ENCODE assay signal across 11 cellular contexts in genomic region chr1:211581521-211581920, GRCh38. TPM values are rescaled to one million over a fixed set of nuclear protein-coding genes. Genes with fewer than 3 reads are reported as not detected.
DNase-seq lines count a peak whose midpoint lies in the region; ATAC-seq and TF ChIP-seq lines count a peak whose summit lies in the region.
"Had no signal": no experiment of that assay in that cellular context is flagged by ENCODE, and none has a peak within 500 bp of the region (broad histone marks: within the 10 kb centered on the region; RNA-seq: fewer than 3 reads in every experiment).

No MANE protein-coding gene starts in this region.

- in situ Hi-C loops in GM23248 (cut with MboI) = no loop called here

- H3K9ac ChIP-seq in GM23248 = peak overlapping the region; percentile 54
- H3K9ac ChIP-seq in smooth muscle cell (ENCODE audit: low read depth) = no peak overlapping the region

- intact Hi-C loops in left ventricle myocardium inferior (cut with micrococcal nuclease) = no loop called here
- intact Hi-C loops in thyroid gland (cut with DNase I) = no loop called here

- peak; percentile 92 for DNase-seq in GM23248
- DNase-seq in activated naive CD8-positive, alpha-beta T cell treated with anti-CD3 and anti-CD28 coated beads, Interleukin-2, amount 50 U/mL, for 24 hours = no peak
- DNase-seq in left ventricle myocardium inferior = no peak
- no peak for DNase-seq in smooth muscle cell (lab: John Stamatoyannopoulos, UW; ENCODE audit: unreplicated experiment)
- DNase-seq in NCI-H146 treated with DMSO at 0.1 percent for 48 hours (lab: John Stamatoyannopoulos, UW; ENCODE audit: unreplicated experiment) = no peak
- no peak for DNase-seq in putamen (ENCODE audit: low spot score)
- no peak for DNase-seq in thyroid gland
- DNase-seq: naive thymus-derived CD4-positive, alpha-beta T cell; NCI-H774 had no signal

- no peaks in the 10 kb centered on the region for H3K36me3 Mint-ChIP-seq in activated naive CD8-positive, alpha-beta T cell treated with anti-CD3 and anti-CD28 coated beads, Interleukin-2, amount 50 U/mL, for 24 hours (ENCODE audit: low read depth)
- H3K36me3 Mint-ChIP-seq: activated naive CD4-positive, alpha-beta T cell treated with anti-CD3 and anti-CD28 coated beads, Interleukin-2, amount 50 U/mL, for 24 hours; naive thymus-derived CD4-positive, alpha-beta T cell had no signal

- H3K27ac Mint-ChIP-seq in activated naive CD8-positive, alpha-beta T cell treated with anti-CD3 and anti-CD28 coated beads, Interleukin-2, amount 50 U/mL, for 24 hours = peak overlapping the region; percentile 8
- H3K27ac Mint-ChIP-seq: activated naive CD4-positive, alpha-beta T cell treated with anti-CD3 and anti-CD28 coated beads, Interleukin-2, amount 50 U/mL, for 24 hours had no signal

- H3K27me3 Mint-ChIP-seq in activated naive CD8-positive, alpha-beta T cell treated with anti-CD3 and anti-CD28 coated beads, Interleukin-2, amount 50 U/mL, for 24 hours = no peaks in the 10 kb centered on the region
- H3K27me3 Mint-ChIP-seq: activated naive CD4-positive, alpha-beta T cell treated with anti-CD3 and anti-CD28 coated beads, Interleukin-2, amount 50 U/mL, for 24 hours had no signal

- H3K9me3 Mint-ChIP-seq in activated naive CD8-positive, alpha-beta T cell treated with anti-CD3 and anti-CD28 coated beads, Interleukin-2, amount 50 U/mL, for 24 hours = no peaks in the 10 kb centered on the region
- H3K9me3 Mint-ChIP-seq: activated naive CD4-positive, alpha-beta T cell treated with anti-CD3 and anti-CD28 coated beads, Interleukin-2, amount 50 U/mL, for 24 hours; naive thymus-derived CD4-positive, alpha-beta T cell had no signal

- ATAC-seq in activated naive CD8-positive, alpha-beta T cell treated with anti-CD3 and anti-CD28 coated beads, Interleukin-2, amount 50 U/mL, for 24 hours = no peak
- no peak for ATAC-seq in HG03045 (IDR thresholded peaks at IDR 0.05; ENCODE audit: unreplicated experiment)
- ATAC-seq: naive thymus-derived CD4-positive, alpha-beta T cell had no signal

- H3K4me2 ChIP-seq in GM23248 (ENCODE audit: unreplicated experiment) = peak overlapping the region; percentile 88
- H3K4me2 ChIP-seq in smooth muscle cell = peak overlapping the region; percentile 60

- H2AFZ ChIP-seq in GM23248 = peak overlapping the region; percentile 28; the same call in 1 of the 2 replicates
- H2AFZ ChIP-seq in smooth muscle cell (ENCODE audit: low read depth) = peak overlapping the region; percentile 46

- peaks cover 39% of the 10 kb centered on the region for H3K4me1 ChIP-seq in GM23248 (ENCODE audit: insufficient read depth)
- peaks cover 44% of the 10 kb centered on the region for H3K4me1 ChIP-seq in left ventricle myocardium inferior
- H3K4me1 ChIP-seq in smooth muscle cell (ENCODE audit: low read depth) = peaks cover 21% of the 10 kb centered on the region
- H3K4me1 ChIP-seq in thyroid gland = peaks cover 11% of the 10 kb centered on the region in 2 donors

- H3K4me3 ChIP-seq in GM23248 (peak overlapping the region; percentile 18; the same call in 1 of the 2 replicates), left ventricle myocardium inferior (no peak overlapping the region), smooth muscle cell (no peak overlapping the region), thyroid gland (replicated peaks in 1 of 3) (no peak overlapping the region)

- no peak for TF ChIP-seq CTCF in left ventricle myocardium inferior (IDR thresholded peaks at IDR 0.05; ENCODE audit: borderline replicate concordance)
- no peak for TF ChIP-seq CTCF in smooth muscle cell (IDR thresholded peaks at IDR 0.05; ENCODE audit: borderline replicate concordance, insufficient read depth, poor library complexity, severe bottlenecking)
- TF ChIP-seq CTCF in thyroid gland (IDR thresholded peaks at IDR 0.05) = no peak

- no peaks in the 10 kb centered on the region for H3K9me3 ChIP-seq in GM23248 (ENCODE audit: low read depth)
- H3K9me3 ChIP-seq in left ventricle myocardium inferior (replicated peaks) = no peaks in the 10 kb centered on the region
- no peaks in the 10 kb centered on the region for H3K9me3 ChIP-seq in smooth muscle cell (replicated peaks; ENCODE audit: low read depth)
- H3K9me3 ChIP-seq in thyroid gland = no peaks in the 10 kb centered on the region

- TF ChIP-seq POLR2A in thyroid gland (IDR thresholded peaks at IDR 0.05) = no peak

- H3F3A ChIP-seq in GM23248 (ENCODE audit: insufficient read depth) (peaks cover 41% of the 10 kb centered on the region), smooth muscle cell (ENCODE audit: low read depth) (peaks cover 7% of the 10 kb centered on the region)

- H3K79me2 ChIP-seq in GM23248 (ENCODE audit: insufficient read depth) (peaks cover 23% of the 10 kb centered on the region), smooth muscle cell (ENCODE audit: low read depth) (peaks cover 22% of the 10 kb centered on the region)

- WGBS in GM23248 (ENCODE audit: low coverage in 1 of 2, low lambda C conversion rate in 2 of 2, missing lambda C conversion rate in 2 of 2), 2 experiments = 2% methylated on average over 3 of the region's 3 CpGs
- 40% methylated on average over 3 of the region's 3 CpGs for WGBS in smooth muscle cell (ENCODE audit: low lambda C conversion rate)
- WGBS in thyroid gland, 2 donors = 82 to 83% methylated on average over 3 of the region's 3 CpGs

- H4K20me1 ChIP-seq in GM23248 (ENCODE audit: insufficient read depth) (peaks cover 4% of the 10 kb centered on the region; the same call in 1 of the 2 replicates), smooth muscle cell (ENCODE audit: low read depth) (peaks cover 16% of the 10 kb centered on the region)

- peak overlapping the region; percentile 81 for H3K27ac ChIP-seq in GM23248
- peak overlapping the region; percentile 99 for H3K27ac ChIP-seq in left ventricle myocardium inferior (replicated peaks)
- peak overlapping the region; percentile 67 for H3K27ac ChIP-seq in smooth muscle cell (ENCODE audit: low read depth)
- H3K27ac ChIP-seq in thyroid gland = no peak overlapping the region

- H3K9me2 ChIP-seq in GM23248 (ENCODE audit: insufficient read depth) = no peaks in the 10 kb centered on the region

- H3K4me1 Mint-ChIP-seq in activated naive CD8-positive, alpha-beta T cell treated with anti-CD3 and anti-CD28 coated beads, Interleukin-2, amount 50 U/mL, for 24 hours = peaks cover 25% of the 10 kb centered on the region

- H3K27me3 ChIP-seq in GM23248 (replicated peaks; ENCODE audit: insufficient read depth) = no peaks in the 10 kb centered on the region
- no peaks in the 10 kb centered on the region for H3K27me3 ChIP-seq in left ventricle myocardium inferior (ENCODE audit: low read depth)
- no peaks in the 10 kb centered on the region for H3K27me3 ChIP-seq in smooth muscle cell (ENCODE audit: low read depth)
- H3K27me3 ChIP-seq in thyroid gland = no peaks in the 10 kb centered on the region

- H3K36me3 ChIP-seq in GM23248 (ENCODE audit: low read depth) = no peaks in the 10 kb centered on the region
- no peaks in the 10 kb centered on the region for H3K36me3 ChIP-seq in left ventricle myocardium inferior
- H3K36me3 ChIP-seq in smooth muscle cell (ENCODE audit: low read depth) = no peaks in the 10 kb centered on the region
- no peaks in the 10 kb centered on the region for H3K36me3 ChIP-seq in thyroid gland

- no peak overlapping the region for H3K4me3 Mint-ChIP-seq in activated naive CD8-positive, alpha-beta T cell treated with anti-CD3 and anti-CD28 coated beads, Interleukin-2, amount 50 U/mL, for 24 hours
- H3K4me3 Mint-ChIP-seq: activated naive CD4-positive, alpha-beta T cell treated with anti-CD3 and anti-CD28 coated beads, Interleukin-2, amount 50 U/mL, for 24 hours had no signal

RNA-seq across cellular contexts. Expression of gene SLC30A1, which starts 2.6 kb away (rescaled TPM):
- 40.0 and 46.9 TPM in 2 replicates for total RNA-seq in GM23248 (2014; rRNA removed; shearing (Covaris generic))
- 22.7 and 23.0 TPM in 2 replicates for polyA plus RNA-seq in GM23248 (2016; fragmentation: Nextera tagmentation; extraction: Ambion mirVana)
- 11.5 TPM for total RNA-seq in left ventricle myocardium inferior
- 19.0 and 20.6 TPM in 2 replicates for total RNA-seq in smooth muscle cell
- polyA plus RNA-seq in smooth muscle cell = 6.8 and 8.0 TPM in 2 replicates
- 10 to 100 TPM; 22.7 to 36.0 (median 32.4) TPM for total RNA-seq in thyroid gland

Comparison
In these comparisons a context has a peak if more than half of its experiments do, and no peak if none do; other contexts are left out.
1. H3K27ac ChIP-seq: peak in GM23248 (single experiment), left ventricle myocardium inferior (single experiment) and smooth muscle cell (single experiment); none in thyroid gland (0 of 3).